Comparison of ENCODE assay signal across 18 cellular contexts in genomic region chr1:90325165-90325564, GRCh38.
"Had no signal": no experiment of that assay in that cellular context is flagged by ENCODE, and none has a peak within 500 bp of the region (broad histone marks: within the 10 kb centered on the region; RNA-seq: fewer than 3 reads in every experiment).

No MANE protein-coding gene starts in this region.

- H3K9me3 Mint-ChIP-seq: activated CD4-positive, alpha-beta T cell treated with anti-CD3 and anti-CD28 coated beads, Interleukin-2, amount 10 ng/mL, durations not matched to agents 7 days and 5 days; activated naive CD4-positive, alpha-beta T cell treated with anti-CD3 and anti-CD28 coated beads for 36 hours; activated naive CD8-positive, alpha-beta T cell treated with anti-CD3 and anti-CD28 coated beads, Interleukin-2, amount 50 U/mL, for 24 hours; activated T-cell treated with anti-CD3 and anti-CD28 coated beads, Interleukin-2, amount 50 U/mL, for 24 hours; activated T-helper 2 cell treated with anti-CD3 and anti-CD28 coated beads, Interferon-gamma antibody, Interleukin-2, Interleukin-4, amounts not matched to agents 10 μg/mL and 5 μg/mL and 100 μg/mL, durations not matched to agents 14 hours and 24 hours and 36 hours; brain; T-helper 2 cell treated with Interferon-gamma antibody and Interleukin-4, amounts not matched to agents 5 μg/mL and 100 μg/mL, for 36 hours had no signal

- H3K4me1 Mint-ChIP-seq: activated CD4-positive, alpha-beta T cell treated with anti-CD3 and anti-CD28 coated beads, Interleukin-2, amount 10 ng/mL, durations not matched to agents 7 days and 5 days; activated naive CD8-positive, alpha-beta T cell treated with anti-CD3 and anti-CD28 coated beads, Interleukin-2, amount 50 U/mL, for 24 hours had no signal

- H3K36me3 Mint-ChIP-seq: brain had no signal

- DNase-seq: activated CD4-positive, alpha-beta T cell treated with anti-CD3 and anti-CD28 coated beads, Interleukin-2, amount 10 ng/mL, durations not matched to agents 7 days and 5 days; activated CD8-positive, alpha-beta T cell treated with anti-CD3 and anti-CD28 coated beads, Interleukin-2, amount 10 ng/mL, durations not matched to agents 7 days and 5 days; activated naive CD4-positive, alpha-beta T cell treated with anti-CD3 and anti-CD28 coated beads for 36 hours; activated naive CD8-positive, alpha-beta T cell treated with anti-CD3 and anti-CD28 coated beads, Interleukin-2, amount 50 U/mL, for 24 hours; activated T-cell treated with anti-CD3 and anti-CD28 coated beads, Interleukin-2, amount 50 U/mL, for 24 hours; anterior cingulate cortex; erythroblast; foreskin melanocyte; glutamatergic neuron; hypothalamus; midbrain; occipital lobe; stimulated activated naive CD8-positive, alpha-beta T cell treated with anti-CD3 and anti-CD28 coated beads, Interleukin-15, Interleukin-2, amounts not matched to agents 100 U/mL and 50 U/mL, for 24 hours; substantia nigra; tibial artery had no signal

- H3K4me3 Mint-ChIP-seq: activated CD4-positive, alpha-beta T cell treated with anti-CD3 and anti-CD28 coated beads, Interleukin-2, amount 10 ng/mL, durations not matched to agents 7 days and 5 days; activated CD8-positive, alpha-beta T cell treated with anti-CD3 and anti-CD28 coated beads, Interleukin-2, amount 10 ng/mL, durations not matched to agents 7 days and 5 days; activated naive CD4-positive, alpha-beta T cell treated with anti-CD3 and anti-CD28 coated beads for 36 hours; activated naive CD8-positive, alpha-beta T cell treated with anti-CD3 and anti-CD28 coated beads, Interleukin-2, amount 50 U/mL, for 24 hours; activated T-cell treated with anti-CD3 and anti-CD28 coated beads, Interleukin-2, amount 50 U/mL, for 24 hours; brain; T-helper 2 cell treated with Interferon-gamma antibody and Interleukin-4, amounts not matched to agents 5 μg/mL and 100 μg/mL, for 36 hours had no signal

- H3K27ac Mint-ChIP-seq: activated CD4-positive, alpha-beta T cell treated with anti-CD3 and anti-CD28 coated beads, Interleukin-2, amount 10 ng/mL, durations not matched to agents 7 days and 5 days; activated CD8-positive, alpha-beta T cell treated with anti-CD3 and anti-CD28 coated beads, Interleukin-2, amount 10 ng/mL, durations not matched to agents 7 days and 5 days; activated naive CD4-positive, alpha-beta T cell treated with anti-CD3 and anti-CD28 coated beads for 36 hours; activated naive CD8-positive, alpha-beta T cell treated with anti-CD3 and anti-CD28 coated beads, Interleukin-2, amount 50 U/mL, for 24 hours; activated T-cell treated with anti-CD3 and anti-CD28 coated beads, Interleukin-2, amount 50 U/mL, for 24 hours; activated T-helper 2 cell treated with anti-CD3 and anti-CD28 coated beads, Interferon-gamma antibody, Interleukin-2, Interleukin-4, amounts not matched to agents 10 μg/mL and 5 μg/mL and 100 μg/mL, durations not matched to agents 14 hours and 24 hours and 36 hours; brain; T-helper 2 cell treated with Interferon-gamma antibody and Interleukin-4, amounts not matched to agents 5 μg/mL and 100 μg/mL, for 36 hours had no signal
